Comparison of ENCODE assay signal across 20 cellular contexts in the genomic region with DNA sequence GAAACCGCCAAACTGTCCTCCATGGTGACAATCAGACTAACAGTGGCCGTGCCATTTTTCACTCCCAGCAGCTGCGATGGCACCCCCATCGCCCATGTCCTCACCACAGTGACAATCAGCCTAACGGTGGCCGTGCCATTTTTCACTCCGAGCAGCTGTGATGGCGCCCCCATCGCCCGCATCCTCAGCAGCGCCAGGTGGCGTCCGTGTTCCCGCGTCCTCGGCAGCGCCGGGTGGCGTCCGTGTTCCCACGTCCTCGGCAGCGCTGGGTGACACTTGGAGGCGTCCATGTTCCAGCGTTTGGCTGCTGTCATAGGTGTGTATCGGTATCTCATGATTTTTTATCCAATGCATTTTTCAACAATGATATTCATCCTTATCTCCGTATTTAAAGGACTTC.
DNase-seq lines count a peak whose midpoint lies in the region; ATAC-seq, FAIRE-seq and TF ChIP-seq lines count a peak whose summit lies in the region.
"Had no signal": no experiment of that assay in that cellular context is flagged by ENCODE, and none has a peak within 500 bp of the region (broad histone marks: within the 10 kb centered on the region; RNA-seq: fewer than 3 reads in every experiment).

No MANE protein-coding gene starts in this region.

- H3K79me2 ChIP-seq in H9 (ENCODE audit: insufficient read depth, low read length) (no peaks in the 10 kb centered on the region), K562 (ENCODE audit: control insufficient read depth, insufficient read depth, low read length) (no peaks in the 10 kb centered on the region)

- no CpG with 5 or more reads among the region's 27 CpGs for WGBS in H9 (ENCODE audit: extremely low coverage, insufficient read length, low lambda C conversion rate)
- WGBS in K562 (ENCODE audit: insufficient coverage, low coverage, missing lambda C conversion rate), result under 1% methylated on average over 27 of the region's 27 CpGs
- no CpG with 5 or more reads among the region's 27 CpGs for WGBS in neuronal stem cell (ENCODE audit: extremely low coverage in 2 of 2, insufficient read length in 2 of 2, insufficient replicate concordance in 1 of 2), 2 donors

- H2BK5ac ChIP-seq in H9 (ENCODE audit: insufficient read length, low read length) (no peak overlapping the region), neuronal stem cell (ENCODE audit: low read length) (no peak overlapping the region)

- H2AK5ac ChIP-seq in H9 (ENCODE audit: insufficient read length, low read length), result no peak overlapping the region
- H2AK5ac ChIP-seq in neuronal stem cell (ENCODE audit: low read depth, low read length), result no peak overlapping the region

- H3K36me3 Mint-ChIP-seq in H9 (ENCODE audit: insufficient read depth in 1 of 3, low read depth in 3 of 3), result peaks cover 7 to 14% (median 8%) of the 10 kb centered on the region in 3 experiments
- H3K36me3 Mint-ChIP-seq: CD8-positive, alpha-beta T cell had no signal

- H3K9me3 ChIP-seq in H9 (ENCODE audit: control insufficient read depth, low read depth, low read length), result no peaks in the 10 kb centered on the region
- H3K9me3 ChIP-seq in K562 (replicated peaks; ENCODE audit: control insufficient read depth, insufficient read depth, low read depth, low read length), result no peaks in the 10 kb centered on the region
- peaks cover 0 to 13% of the 10 kb centered on the region in 2 donors for H3K9me3 ChIP-seq in neuronal stem cell (replicated peaks in 1 of 2; ENCODE audit: control insufficient read depth in 2 of 2, insufficient read depth in 1 of 2, low read depth in 1 of 2, low read length in 2 of 2)

- H3K14ac ChIP-seq in H9 (ENCODE audit: insufficient read depth, low read length) (no peak overlapping the region), neuronal stem cell (ENCODE audit: low read length) (no peak overlapping the region)

- H2AFZ ChIP-seq in H9 (ENCODE audit: low read length), result no peak overlapping the region
- no peak overlapping the region for H2AFZ ChIP-seq in K562 (ENCODE audit: low read depth, low read length)
- no peak overlapping the region for H2AFZ ChIP-seq in neuronal stem cell (ENCODE audit: low read length)
- H2AFZ ChIP-seq: GM23248 had no signal

- H3K27me3 Mint-ChIP-seq in H9 (ENCODE audit: low read depth), result peaks cover 12% of the 10 kb centered on the region

- CTCF ChIA-PET in K562 (lab: Yijun Ruan, JAX; ENCODE audit: low intra/inter-chr PET ratio), result no interaction called here

- no peaks in the 10 kb centered on the region for H3K9me1 ChIP-seq in K562 (ENCODE audit: control insufficient read depth, insufficient read depth, low read length)

- H2BK20ac ChIP-seq in H9 (ENCODE audit: low read depth, low read length, poor library complexity, severe bottlenecking), result no peak overlapping the region

- H3K79me1 ChIP-seq in H9 (ENCODE audit: insufficient read depth, low read depth, low read length, poor library complexity, severe bottlenecking) (no peaks in the 10 kb centered on the region), neuronal stem cell (ENCODE audit: low read depth, low read length) (no peaks in the 10 kb centered on the region)

- H3K27me3 ChIP-seq in H9 (ENCODE audit: insufficient read depth, low read length), result no peaks in the 10 kb centered on the region
- H3K27me3 ChIP-seq in K562 (ENCODE audit: control insufficient read depth in 2 of 2, insufficient read depth in 2 of 2, low read length in 2 of 2), result peaks cover 11 to 53% of the 10 kb centered on the region in 2 experiments; a peak in 3 of 5 replicates
- H3K27me3 ChIP-seq in neuronal stem cell (ENCODE audit: control insufficient read depth in 3 of 3, insufficient read depth in 3 of 3, low read depth in 1 of 3, low read length in 3 of 3), result peaks cover 0 to 5% (median 0%) of the 10 kb centered on the region in 3 experiments
- H3K27me3 ChIP-seq: BLaER1 treated with 17β-estradiol and CSF1 and Interleukin-3, amounts not matched to agents 10 nM and 100 nM had no signal

- peak; percentile 55; the same call in 1 of the 3 replicates for ATAC-seq in K562
- no peak for ATAC-seq in GM19035 (IDR thresholded peaks at IDR 0.05; ENCODE audit: unreplicated experiment)
- ATAC-seq: CD8-positive, alpha-beta T cell; GM12878; HCT116 had no signal

- H3K27ac Mint-ChIP-seq in H9, result no peak overlapping the region
- H3K27ac Mint-ChIP-seq: B cell; CD8-positive, alpha-beta T cell; HFFc6 had no signal

- POLR2A ChIA-PET in K562 (lab: Yijun Ruan, JAX), result no interaction called here

- H3K27ac ChIP-seq in H9 (ENCODE audit: insufficient read length, low read depth, low read length), result no peak overlapping the region
- H3K27ac ChIP-seq in K562 (ENCODE audit: extremely low read depth, low read depth, low read length), result no peak overlapping the region
- no peak overlapping the region for H3K27ac ChIP-seq in neuronal stem cell (replicated peaks; ENCODE audit: low read length)
- H3K27ac ChIP-seq: BLaER1 treated with 17β-estradiol and CSF1 and Interleukin-3, amounts not matched to agents 10 nM and 100 nM; GM23248; HL-60 had no signal

- TF ChIP-seq RAD21 in K562 (CRISPR knock-in tag; conservative IDR thresholded peaks at IDR 0.05 in 1 of 2, IDR thresholded peaks at IDR 0.05 in 1 of 2), result no peak

- H4K8ac ChIP-seq in H9 (replicated peaks; ENCODE audit: insufficient read length, low read depth, low read length), result no peak overlapping the region
- H4K8ac ChIP-seq in neuronal stem cell (ENCODE audit: low read depth, low read length), result no peak overlapping the region

- FAIRE-seq in K562 (lab: Jason Lieb, UNC), result no peak
- FAIRE-seq: GM12878, GM19239, H54 had no signal

- H3K4me3 ChIP-seq in K562 (no peak overlapping the region), neuronal stem cell (ENCODE audit: low read length in 2 of 2) (no peak overlapping the region)
- H3K4me3 ChIP-seq: BLaER1 treated with 17β-estradiol and CSF1 and Interleukin-3, amounts not matched to agents 10 nM and 100 nM; GM12878; GM23248 had no signal

- DNase-seq in H9 (peak; percentile 8), K562 (ENCODE audit: extremely low read depth in 1 of 4, low spot score in 3 of 4) (no peak), neuronal stem cell (ENCODE audit: low spot score) (no peak), retina (peak; percentile 1), DMS79 treated with DMSO at 0.1 percent for 48 hours (lab: John Stamatoyannopoulos, UW) (no peak)
- no peak for DNase-seq in effector CD8-positive, alpha-beta T cell (lab: John Stamatoyannopoulos, UW)
- DNase-seq: Calu3; CD8-positive, alpha-beta T cell; DND-41; EL; GM23248; HFFc6 had no signal

- peaks cover 15 to 19% of the 10 kb centered on the region in 2 experiments for H3K9me3 Mint-ChIP-seq in H9
- H3K9me3 Mint-ChIP-seq: CD8-positive, alpha-beta T cell had no signal

- no peak overlapping the region for H4K5ac ChIP-seq in H9 (ENCODE audit: insufficient read length, low read depth, low read length)

- H3K23me2 ChIP-seq in H9 (ENCODE audit: insufficient read length, low read depth, low read length, poor library complexity, severe bottlenecking), result peaks cover 3% of the 10 kb centered on the region

- no peak overlapping the region for H3T11ph ChIP-seq in H9 (ENCODE audit: low read length)

- H3K4me1 ChIP-seq in H9 (ENCODE audit: insufficient read depth, low read length) (no peaks in the 10 kb centered on the region; the same call in 1 of the 2 replicates), K562 (replicated peaks in 1 of 2; ENCODE audit: control insufficient read depth in 2 of 2, insufficient read depth in 2 of 2, low read length in 2 of 2) (peaks cover 0 to 5% of the 10 kb centered on the region in 2 experiments; a peak in 1 of 5 replicates), neuronal stem cell (ENCODE audit: control insufficient read depth in 2 of 2, insufficient read depth in 1 of 2, low read depth in 1 of 2, low read length in 2 of 2) (peaks cover 5 to 16% of the 10 kb centered on the region in 2 donors)

- H3K4me2 ChIP-seq in H9 (ENCODE audit: insufficient read depth, insufficient read length, low read length) (no peak overlapping the region), K562 (ENCODE audit: insufficient read depth, low read length) (no peak overlapping the region), neuronal stem cell (ENCODE audit: insufficient read depth, low read length, poor library complexity, severe bottlenecking) (no peak overlapping the region)
- H3K4me2 ChIP-seq: BLaER1 treated with 17β-estradiol and CSF1 and Interleukin-3, amounts not matched to agents 10 nM and 100 nM had no signal

- no peak overlapping the region for H2BK12ac ChIP-seq in H9 (ENCODE audit: insufficient read length, low read depth, low read length)
- H2BK12ac ChIP-seq in neuronal stem cell (ENCODE audit: low read length), result no peak overlapping the region

- H3K4ac ChIP-seq in H9 (ENCODE audit: low read depth, low read length) (no peak overlapping the region; the same call in 1 of the 2 replicates), neuronal stem cell (ENCODE audit: low read length) (no peak overlapping the region)

- no peak overlapping the region for H3K56ac ChIP-seq in H9 (ENCODE audit: insufficient read length, low read depth, low read length)

- no peak overlapping the region for H3K4me3 Mint-ChIP-seq in H9
- H3K4me3 Mint-ChIP-seq: B cell; CD8-positive, alpha-beta T cell; HFFc6 had no signal

- TF ChIP-seq POLR2A in K562 (conservative IDR thresholded peaks at IDR 0.05), result no peak

- no peaks in the 10 kb centered on the region for H3K36me3 ChIP-seq in K562 (ENCODE audit: control insufficient read depth, insufficient read depth, low read length)
- H3K36me3 ChIP-seq in neuronal stem cell (replicated peaks in 1 of 2; ENCODE audit: control insufficient read depth in 2 of 2, insufficient read depth in 2 of 2, low read length in 2 of 2), result no peaks in the 10 kb centered on the region

- intact Hi-C loops in K562 (cut with micrococcal nuclease), result no loop called here

- no peak for TF ChIP-seq CTCF in H9 (conservative IDR thresholded peaks at IDR 0.05)
- peak; percentile 12 to 34 (median 21); a peak in 3 of 6 replicates for TF ChIP-seq CTCF in K562 (IDR thresholded peaks at IDR 0.05 in 2 of 3, conservative IDR thresholded peaks at IDR 0.05 in 1 of 3; ENCODE audit: insufficient read depth in 2 of 3, low read depth in 1 of 3, low read length in 3 of 3)

- no peak overlapping the region for H2BK120ac ChIP-seq in H9 (ENCODE audit: low read depth, low read length, poor library complexity, severe bottlenecking)
- H2BK120ac ChIP-seq in neuronal stem cell (ENCODE audit: low read depth, low read length), result no peak overlapping the region

- in situ Hi-C loops in K562 (cut with MboI), result no loop called here

- no peak for TF ChIP-seq EP300 in K562 (IDR thresholded peaks at IDR 0.05; ENCODE audit: low read length)

- peaks cover 33 to 36% of the 10 kb centered on the region in 2 experiments for H3K4me1 Mint-ChIP-seq in H9
- H3K4me1 Mint-ChIP-seq: B cell had no signal

- H3K18ac ChIP-seq in H9 (ENCODE audit: insufficient read length, low read depth, low read length) (no peak overlapping the region), neuronal stem cell (ENCODE audit: low read length) (peak overlapping the region; percentile 51)

- BruUV-seq in K562 (replicated peaks; lab: Mats Ljungman, UMichigan), result no TSS peak

- H3K9ac ChIP-seq in H9 (ENCODE audit: extremely low read depth, insufficient read length, low read length) (no peak overlapping the region), K562 (ENCODE audit: insufficient read depth in 1 of 2, low read depth in 2 of 2, low read length in 2 of 2) (no peak overlapping the region), neuronal stem cell (ENCODE audit: low read depth, low read length, poor library complexity) (peak overlapping the region; percentile 9)
- H3K9ac ChIP-seq: BLaER1 treated with 17β-estradiol and CSF1 and Interleukin-3, amounts not matched to agents 10 nM and 100 nM; GM23248 had no signal

- H3K23ac ChIP-seq in H9 (ENCODE audit: insufficient read length, low read depth, low read length) (no peak overlapping the region), neuronal stem cell (ENCODE audit: low read depth, low read length, poor library complexity) (no peak overlapping the region)

- H4K91ac ChIP-seq in H9 (ENCODE audit: insufficient read length, low read depth, low read length) (no peak overlapping the region), neuronal stem cell (ENCODE audit: low read depth, low read length, poor library complexity) (no peak overlapping the region)

- H2BK15ac ChIP-seq in H9 (ENCODE audit: low read depth, low read length), result no peak overlapping the region
- H2BK15ac ChIP-seq in neuronal stem cell (ENCODE audit: low read length), result no peak overlapping the region

- no peaks in the 10 kb centered on the region for H4K20me1 ChIP-seq in H9 (ENCODE audit: control insufficient read depth, insufficient read depth, insufficient read length)
- no peaks in the 10 kb centered on the region for H4K20me1 ChIP-seq in K562 (replicated peaks; ENCODE audit: control insufficient read depth, insufficient read depth, low read length)
- H4K20me1 ChIP-seq: BLaER1 treated with 17β-estradiol and CSF1 and Interleukin-3, amounts not matched to agents 10 nM and 100 nM had no signal

Comparison
In these comparisons a context has a peak if more than half of its experiments do, and no peak if none do; other contexts are left out.
1. DNase-seq: peak in H9 (single experiment) and retina (single experiment); none in K562 (0 of 4), neuronal stem cell (single experiment), effector CD8-positive, alpha-beta T cell (single experiment) and DMS79 treated with DMSO at 0.1 percent for 48 hours (single experiment).